In the genomic region with DNA sequence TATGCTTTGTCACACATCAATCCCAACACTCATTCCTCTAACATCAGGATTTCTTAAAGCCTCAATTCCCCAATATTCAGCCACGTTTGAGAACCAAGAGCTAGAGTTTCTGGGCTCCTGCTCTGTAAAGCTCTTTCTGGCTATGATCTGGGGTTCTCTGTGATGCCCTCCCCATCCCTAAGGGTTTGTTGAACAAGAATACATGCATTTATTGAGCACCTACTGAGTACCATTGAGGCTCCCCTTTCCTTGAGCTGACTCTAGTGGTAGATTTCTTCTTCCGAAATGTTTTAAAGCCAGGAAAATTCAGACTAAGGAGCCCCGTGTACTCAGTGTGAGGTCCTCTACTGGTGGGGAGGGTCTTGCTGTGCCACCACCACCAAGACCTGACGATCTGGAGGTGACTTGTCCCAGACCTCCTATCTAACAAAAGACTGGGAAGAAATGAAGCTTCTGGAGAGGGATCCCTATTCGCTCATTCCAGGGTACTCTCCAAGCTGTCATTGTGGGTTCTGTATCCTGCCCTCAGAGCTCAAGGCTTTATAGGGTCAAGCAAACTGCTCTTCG, we compare ENCODE assay signal across 16 cellular contexts. TPM values are rescaled to one million over a fixed set of nuclear protein-coding genes. Genes with fewer than 3 reads are reported as not detected.
DNase-seq lines count a peak whose midpoint lies in the region; ATAC-seq, FAIRE-seq and TF ChIP-seq lines count a peak whose summit lies in the region.
"Had no signal": no experiment of that assay in that cellular context is flagged by ENCODE, and none has a peak within 500 bp of the region (broad histone marks: within the 10 kb centered on the region; RNA-seq: fewer than 3 reads in every experiment).

No MANE protein-coding gene starts in this region.

- H3K27me3 Mint-ChIP-seq in natural killer cell treated with Interleukin-12 subunit alpha and Interleukin-12 subunit beta and Interleukin-15 and Interleukin-18, amount 100 ng/mL, for 72 hours: no peaks in the 10 kb centered on the region
- H3K27me3 Mint-ChIP-seq in natural killer cell (ENCODE audit: low read depth in 2 of 2): no peaks in the 10 kb centered on the region
- no peaks in the 10 kb centered on the region for H3K27me3 Mint-ChIP-seq in CD4-positive, alpha-beta T cell
- H3K27me3 Mint-ChIP-seq: activated CD4-positive, alpha-beta memory T cell treated with anti-CD3 and anti-CD28 coated beads, Interleukin-2, amount 10 ng/mL, durations not matched to agents 7 days and 5 days had no signal

- TF ChIP-seq POLR2A in K562 (conservative IDR thresholded peaks at IDR 0.05): no peak

- FAIRE-seq in K562 (lab: Jason Lieb, UNC): no peak

- H3K79me2 ChIP-seq in K562 (ENCODE audit: control insufficient read depth, insufficient read depth, low read length): no peaks in the 10 kb centered on the region
- H3K79me2 ChIP-seq in Karpas-422 (ENCODE audit: low read length): no peaks in the 10 kb centered on the region

- H3K9me3 ChIP-seq in K562 (replicated peaks; ENCODE audit: control insufficient read depth, insufficient read depth, low read depth, low read length): no peaks in the 10 kb centered on the region
- no peaks in the 10 kb centered on the region for H3K9me3 ChIP-seq in muscle layer of duodenum (ENCODE audit: control insufficient read depth in 1 of 2, low read length in 2 of 2)
- no peaks in the 10 kb centered on the region for H3K9me3 ChIP-seq in upper lobe of right lung
- H3K9me3 ChIP-seq in Karpas-422 (ENCODE audit: low read length): no peaks in the 10 kb centered on the region
- H3K9me3 ChIP-seq in CD4-positive, alpha-beta T cell (ENCODE audit: control insufficient read depth, low read length): no peaks in the 10 kb centered on the region
- H3K9me3 ChIP-seq: uterus had no signal

- no peak for TF ChIP-seq CTCF in natural killer cell (IDR thresholded peaks at IDR 0.05)
- TF ChIP-seq CTCF in K562 (IDR thresholded peaks at IDR 0.05 in 2 of 3, conservative IDR thresholded peaks at IDR 0.05 in 1 of 3; ENCODE audit: insufficient read depth in 2 of 3, low read depth in 1 of 3, low read length in 3 of 3): peak; percentile 46 to 69 (median 56)
- no peak for TF ChIP-seq CTCF in upper lobe of right lung (IDR thresholded peaks at IDR 0.05)
- TF ChIP-seq CTCF in CD4-positive, alpha-beta T cell (IDR thresholded peaks at IDR 0.05): no peak

- WGBS in K562 (ENCODE audit: insufficient coverage, low coverage, missing lambda C conversion rate): 44% methylated on average over 6 of the region's 6 CpGs

- no peaks in the 10 kb centered on the region for H3K9me2 ChIP-seq in Karpas-422 (replicated peaks; ENCODE audit: insufficient read depth, low read length)

- POLR2A ChIA-PET in K562 (lab: Yijun Ruan, JAX): interaction anchor here (0.7 to 1.5 kb wide), 5 partner anchors 11 to 69 kb away, joined by 3 to 4 read pairs (median 4); no protein-coding TSS in a partner anchor
- POLR2A ChIA-PET in CD4-positive, alpha-beta T cell (lab: Charles Lee): interaction anchor here (0.9 to 1.2 kb wide), 2 partner anchors 20 to 22 kb away, joined by 3 to 4 read pairs; no protein-coding TSS in a partner anchor

- CTCF ChIA-PET in K562 (lab: Yijun Ruan, JAX; ENCODE audit: low intra/inter-chr PET ratio): no interaction called here
- CTCF ChIA-PET in CD4-positive, alpha-beta T cell (lab: Charles Lee): interaction anchor here (1.3 kb wide), 1 partner anchor 29 kb away, joined by 4 read pairs; no protein-coding TSS in a partner anchor

- TF ChIP-seq EP300 in K562 (IDR thresholded peaks at IDR 0.05; ENCODE audit: low read length): no peak

- H3K9ac ChIP-seq in K562 (ENCODE audit: insufficient read depth in 1 of 2, low read depth in 2 of 2, low read length in 2 of 2): no peak overlapping the region
- no peak overlapping the region for H3K9ac ChIP-seq in Karpas-422 (ENCODE audit: low read length)

- no peaks in the 10 kb centered on the region for H3K9me3 Mint-ChIP-seq in natural killer cell treated with Interleukin-12 subunit alpha and Interleukin-12 subunit beta and Interleukin-15 and Interleukin-18, amount 100 ng/mL, for 72 hours
- no peaks in the 10 kb centered on the region for H3K9me3 Mint-ChIP-seq in natural killer cell
- no peaks in the 10 kb centered on the region for H3K9me3 Mint-ChIP-seq in CD4-positive, alpha-beta T cell
- H3K9me3 Mint-ChIP-seq: activated CD4-positive, alpha-beta memory T cell treated with anti-CD3 and anti-CD28 coated beads, Interleukin-2, amount 10 ng/mL, durations not matched to agents 7 days and 5 days; mesothelial cell of epicardium had no signal

- H3K36me3 ChIP-seq in K562 (ENCODE audit: control insufficient read depth, insufficient read depth, low read length) (no peaks in the 10 kb centered on the region), muscle layer of duodenum (ENCODE audit: control insufficient read depth in 1 of 2, insufficient read depth in 2 of 2, low read length in 2 of 2) (peaks cover 0 to 3% of the 10 kb centered on the region in 2 donors), upper lobe of right lung (no peaks in the 10 kb centered on the region), Karpas-422 (ENCODE audit: insufficient read depth, low read length) (no peaks in the 10 kb centered on the region)
- H3K36me3 ChIP-seq: uterus had no signal

- ATAC-seq in natural killer cell treated with Interleukin-12 subunit alpha and Interleukin-12 subunit beta and Interleukin-15 and Interleukin-18, amount 100 ng/mL, for 72 hours: no peak
- no peak for ATAC-seq in natural killer cell
- peak; percentile 62 for ATAC-seq in K562
- ATAC-seq in upper lobe of right lung: no peak
- ATAC-seq in CD4-positive, alpha-beta T cell (ENCODE audit: poor library complexity): no peak

- H2AFZ ChIP-seq in K562 (ENCODE audit: low read depth, low read length) (peak overlapping the region; percentile 93), Karpas-422 (ENCODE audit: low read length) (no peak overlapping the region)

- peaks cover 4% of the 10 kb centered on the region for H3K36me3 Mint-ChIP-seq in natural killer cell treated with Interleukin-12 subunit alpha and Interleukin-12 subunit beta and Interleukin-15 and Interleukin-18, amount 100 ng/mL, for 72 hours
- H3K36me3 Mint-ChIP-seq in natural killer cell: no peaks in the 10 kb centered on the region
- no peaks in the 10 kb centered on the region for H3K36me3 Mint-ChIP-seq in CD4-positive, alpha-beta T cell (ENCODE audit: low read depth)
- H3K36me3 Mint-ChIP-seq: mesothelial cell of epicardium had no signal

- no peaks in the 10 kb centered on the region for H3K9me1 ChIP-seq in K562 (ENCODE audit: control insufficient read depth, insufficient read depth, low read length)

- no peak overlapping the region for H3K27ac ChIP-seq in K562 (ENCODE audit: extremely low read depth, low read depth, low read length)
- peak overlapping the region; percentile 60 for H3K27ac ChIP-seq in muscle layer of duodenum (ENCODE audit: low read length)
- peak overlapping the region; percentile 55 for H3K27ac ChIP-seq in upper lobe of right lung
- no peak overlapping the region for H3K27ac ChIP-seq in Karpas-422 (ENCODE audit: low read length)
- H3K27ac ChIP-seq in CD4-positive, alpha-beta T cell (ENCODE audit: low read depth, low read length): no peak overlapping the region

- H4K20me1 ChIP-seq in K562 (replicated peaks; ENCODE audit: control insufficient read depth, insufficient read depth, low read length) (no peaks in the 10 kb centered on the region), Karpas-422 (ENCODE audit: insufficient read depth, low read depth, low read length) (no peaks in the 10 kb centered on the region)

- H3K4me3 Mint-ChIP-seq in natural killer cell treated with Interleukin-12 subunit alpha and Interleukin-12 subunit beta and Interleukin-15 and Interleukin-18, amount 100 ng/mL, for 72 hours: peak overlapping the region; percentile 85
- H3K4me3 Mint-ChIP-seq in natural killer cell: no peak overlapping the region
- H3K4me3 Mint-ChIP-seq in CD4-positive, alpha-beta T cell: no peak overlapping the region
- H3K4me3 Mint-ChIP-seq: activated CD4-positive, alpha-beta memory T cell treated with anti-CD3 and anti-CD28 coated beads, Interleukin-2, amount 10 ng/mL, durations not matched to agents 7 days and 5 days; mesothelial cell of epicardium had no signal

- peak overlapping the region; percentile 94 for H3K27ac Mint-ChIP-seq in natural killer cell treated with Interleukin-12 subunit alpha and Interleukin-12 subunit beta and Interleukin-15 and Interleukin-18, amount 100 ng/mL, for 72 hours
- no peak overlapping the region for H3K27ac Mint-ChIP-seq in natural killer cell
- H3K27ac Mint-ChIP-seq in CD4-positive, alpha-beta T cell: no peak overlapping the region
- H3K27ac Mint-ChIP-seq: mesothelial cell of epicardium had no signal

- peak in 1 of 2 experiments; percentile 49; a peak in 2 of 4 replicates for TF ChIP-seq RAD21 in K562 (CRISPR knock-in tag; conservative IDR thresholded peaks at IDR 0.05 in 1 of 2, IDR thresholded peaks at IDR 0.05 in 1 of 2)

- DNase-seq in natural killer cell treated with Interleukin-12 subunit alpha and Interleukin-12 subunit beta and Interleukin-15 and Interleukin-18, amount 100 ng/mL, for 72 hours (ENCODE audit: low spot score): no peak
- DNase-seq in natural killer cell (no peak), K562 (ENCODE audit: extremely low read depth in 1 of 4, low spot score in 3 of 4) (peak; percentile 47 to 57 (median 53)), upper lobe of right lung (no peak), LoVo (ENCODE audit: low spot score) (no peak), Karpas-422 (no peak)
- DNase-seq in CD4-positive, alpha-beta T cell: no peak
- DNase-seq: activated CD4-positive, alpha-beta memory T cell treated with anti-CD3 and anti-CD28 coated beads, Interleukin-2, amount 10 ng/mL, durations not matched to agents 7 days and 5 days; activated naive CD4-positive, alpha-beta T cell treated with anti-CD3 and anti-CD28 coated beads, Interleukin-2, amount 50 U/mL, for 16 hours; cerebellar nuclear complex; NCI-H187; NCI-H748 treated with DMSO at 0.1 percent for 48 hours; T-helper 2 cell; uterus had no signal

- H3K4me2 ChIP-seq in K562 (ENCODE audit: insufficient read depth, low read length) (no peak overlapping the region), Karpas-422 (ENCODE audit: low read depth, low read length, poor library complexity, severe bottlenecking) (no peak overlapping the region)

- H3K4me3 ChIP-seq in K562 (no peak overlapping the region), muscle layer of duodenum (ENCODE audit: low read depth in 1 of 2, low read length in 2 of 2) (peak overlapping the region in 1 of 2 donors; percentile 17), upper lobe of right lung (no peak overlapping the region), Karpas-422 (ENCODE audit: low read length) (no peak overlapping the region)
- H3K4me3 ChIP-seq: uterus had no signal

- intact Hi-C loops in natural killer cell (cut with micrococcal nuclease): no loop called here
- intact Hi-C loops in K562 (cut with micrococcal nuclease): no loop called here
- intact Hi-C loops in upper lobe of right lung (cut with DNase I): no loop called here
- intact Hi-C loops in CD4-positive, alpha-beta T cell (cut with DNase I, micrococcal nuclease): loop anchor here in 1 of 2 experiments (2.0 kb wide), 1 partner anchor 18 kb away; no protein-coding TSS in a partner anchor

- in situ Hi-C loops in K562 (cut with MboI): no loop called here

- no peaks in the 10 kb centered on the region for H3K27me3 ChIP-seq in K562 (ENCODE audit: control insufficient read depth in 2 of 2, insufficient read depth in 2 of 2, low read length in 2 of 2)
- no peaks in the 10 kb centered on the region for H3K27me3 ChIP-seq in muscle layer of duodenum (ENCODE audit: low read depth, low read length)
- H3K27me3 ChIP-seq in upper lobe of right lung: no peaks in the 10 kb centered on the region
- H3K27me3 ChIP-seq in Karpas-422 (ENCODE audit: low read length): no peaks in the 10 kb centered on the region
- no peaks in the 10 kb centered on the region for H3K27me3 ChIP-seq in CD4-positive, alpha-beta T cell (ENCODE audit: control insufficient read depth, insufficient read depth, low read length)
- H3K27me3 ChIP-seq: uterus had no signal

- BruUV-seq in K562 (replicated peaks; lab: Mats Ljungman, UMichigan): no TSS peak

- H3K4me1 ChIP-seq in K562 (replicated peaks in 1 of 2; ENCODE audit: control insufficient read depth in 2 of 2, insufficient read depth in 2 of 2, low read length in 2 of 2) (peaks cover 12 to 39% of the 10 kb centered on the region in 2 experiments), muscle layer of duodenum (ENCODE audit: control insufficient read depth in 1 of 2, insufficient read depth in 2 of 2, low read length in 2 of 2) (peaks cover 0 to 8% of the 10 kb centered on the region in 2 donors), upper lobe of right lung (peaks cover 33% of the 10 kb centered on the region), Karpas-422 (ENCODE audit: low read length) (peaks cover 9% of the 10 kb centered on the region)
- H3K4me1 ChIP-seq: uterus had no signal

- peaks cover 31 to 33% of the 10 kb centered on the region in 2 donors for H3K4me1 Mint-ChIP-seq in natural killer cell treated with Interleukin-12 subunit alpha and Interleukin-12 subunit beta and Interleukin-15 and Interleukin-18, amount 100 ng/mL, for 72 hours (ENCODE audit: low read depth in 2 of 2)
- peaks cover 20 to 25% of the 10 kb centered on the region in 2 donors for H3K4me1 Mint-ChIP-seq in natural killer cell
- peaks cover 26% of the 10 kb centered on the region for H3K4me1 Mint-ChIP-seq in CD4-positive, alpha-beta T cell (ENCODE audit: low read depth)

RNA-seq across cellular contexts. Expression of gene SRGN, which starts 23.1 kb away (rescaled TPM):
- total RNA-seq in natural killer cell treated with Interleukin-12 subunit alpha and Interleukin-12 subunit beta and Interleukin-15 and Interleukin-18, amount 100 ng/mL, for 72 hours: 100 to 1,000 TPM; 268 to 486 TPM
- total RNA-seq in natural killer cell (100 to 1,000 TPM; 636 to 954 (median 778) TPM), K562 (2014; rRNA removed) (147 and 180 TPM in 2 replicates), K562 (2014; rRNA removed; fragmentation: Illumina TruSeq; extraction: Trizol) (256 and 289 TPM in 2 replicates), K562 (2015; rRNA removed; fragmentation: Illumina TruSeq; extraction: Trizol) (149 and 165 TPM in 2 replicates), K562 (2021) (173 and 193 TPM in 2 replicates), upper lobe of right lung (225 TPM)
- 88.1 and 137 TPM in 2 replicates for total RNA-seq in K562 (2011; cell fraction: chromatin; rRNA removed; ENCODE audit: low replicate concordance)
- 154 and 205 TPM in 2 replicates for total RNA-seq in K562 (2011; cell fraction: nucleolus; rRNA removed)
- total RNA-seq in K562 (2011; cell fraction: nucleoplasm; rRNA removed): 184 and 200 TPM in 2 replicates
- polyA plus RNA-seq in K562 (2011; rRNA removed) (124 and 136 TPM in 2 replicates), K562 (2014; fragmentation: Illumina TruSeq; extraction: Trizol) (259 and 284 TPM in 2 replicates), K562 (2014; fragmentation: Nextera tagmentation; extraction: Ambion mirVana) (100 to 1,000 TPM; 275 to 304 TPM), K562 (2014; rRNA removed) (169 and 189 TPM in 2 replicates)
- polyA plus RNA-seq in K562 (2011; cell fraction: cytosol; rRNA removed): 61.8 and 105 TPM in 2 replicates
- 20.2 and 32.5 TPM in 2 replicates for polyA plus RNA-seq in K562 (2011; cell fraction: nucleus; rRNA removed)
- 208 and 216 TPM in 2 replicates for polyA plus RNA-seq in K562 (2012)
- polyA minus RNA-seq in K562 (2011; rRNA and poly(A)+ RNA removed): 80.5 and 89.5 TPM in 2 replicates
- polyA minus RNA-seq in K562 (2011; cell fraction: cytosol; rRNA and poly(A)+ RNA removed): 42.2 and 44.1 TPM in 2 replicates
- 5.8 and 12.2 TPM in 2 replicates for polyA minus RNA-seq in K562 (2011; cell fraction: nucleus; rRNA and poly(A)+ RNA removed)
- 18.3 and 56.4 TPM in 2 replicates for total RNA-seq in Karpas-422 (2014; rRNA removed; shearing (Covaris generic); ENCODE audit: low replicate concordance)
- 100 to 1,000 TPM; 342 to 353 TPM for total RNA-seq in CD4-positive, alpha-beta T cell
- total RNA-seq: mesothelial cell of epicardium had no signal

RNA-seq across cellular contexts. Expression of gene VPS26A, which starts 59.1 kb away (rescaled TPM):
- 10 to 100 TPM; 38.8 to 54.8 TPM for total RNA-seq in natural killer cell treated with Interleukin-12 subunit alpha and Interleukin-12 subunit beta and Interleukin-15 and Interleukin-18, amount 100 ng/mL, for 72 hours
- 10 to 100 TPM; 62.6 to 86.4 (median 86.2) TPM for total RNA-seq in natural killer cell
- total RNA-seq in K562 (2011; cell fraction: chromatin; rRNA removed; ENCODE audit: low replicate concordance): 5.9 and 44.1 TPM in 2 replicates
- 3.3 and 5.4 TPM in 2 replicates for total RNA-seq in K562 (2011; cell fraction: nucleolus; rRNA removed)
- 12.9 and 27.5 TPM in 2 replicates for total RNA-seq in K562 (2011; cell fraction: nucleoplasm; rRNA removed)
- 41.7 and 47.1 TPM in 2 replicates for total RNA-seq in K562 (2014; rRNA removed)
- 61.6 and 78.9 TPM in 2 replicates for total RNA-seq in K562 (2014; rRNA removed; fragmentation: Illumina TruSeq; extraction: Trizol)
- total RNA-seq in K562 (2015; rRNA removed; fragmentation: Illumina TruSeq; extraction: Trizol): 52.7 and 58.7 TPM in 2 replicates
- 80.9 and 83.1 TPM in 2 replicates for total RNA-seq in K562 (2021)
- 36.9 and 64.0 TPM in 2 replicates for polyA plus RNA-seq in K562 (2011; rRNA removed)
- polyA plus RNA-seq in K562 (2011; cell fraction: cytosol; rRNA removed): 4.7 and 13.5 TPM in 2 replicates
- 4.1 and 7.3 TPM in 2 replicates for polyA plus RNA-seq in K562 (2011; cell fraction: nucleus; rRNA removed)
- polyA plus RNA-seq in K562 (2012): 70.0 and 81.1 TPM in 2 replicates
- 81.9 and 85.9 TPM in 2 replicates for polyA plus RNA-seq in K562 (2014; fragmentation: Illumina TruSeq; extraction: Trizol)
- 100 to 1,000 TPM; 117 to 137 TPM for polyA plus RNA-seq in K562 (2014; fragmentation: Nextera tagmentation; extraction: Ambion mirVana)
- polyA plus RNA-seq in K562 (2014; rRNA removed): 63.2 and 69.3 TPM in 2 replicates
- polyA minus RNA-seq in K562 (2011; rRNA and poly(A)+ RNA removed): 40.8 and 41.4 TPM in 2 replicates
- 18.8 and 21.5 TPM in 2 replicates for polyA minus RNA-seq in K562 (2011; cell fraction: cytosol; rRNA and poly(A)+ RNA removed)
- 2.8 and 6.4 TPM in 2 replicates for polyA minus RNA-seq in K562 (2011; cell fraction: nucleus; rRNA and poly(A)+ RNA removed)
- 51.5 TPM for total RNA-seq in upper lobe of right lung
- 9.4 and 28.3 TPM in 2 replicates for total RNA-seq in Karpas-422 (2014; rRNA removed; shearing (Covaris generic); ENCODE audit: low replicate concordance)
- total RNA-seq in CD4-positive, alpha-beta T cell: 10 to 100 TPM; 32.8 to 33.0 TPM

Comparison
In these comparisons a context has a peak if more than half of its experiments do, and no peak if none do; other contexts are left out.
1. H3K27ac Mint-ChIP-seq: peak in natural killer cell treated with Interleukin-12 subunit alpha and Interleukin-12 subunit beta and Interleukin-15 and Interleukin-18, amount 100 ng/mL, for 72 hours (2 of 2); none in natural killer cell (0 of 2) and CD4-positive, alpha-beta T cell (single experiment).
2. DNase-seq: peak in K562 (4 of 4); none in natural killer cell treated with Interleukin-12 subunit alpha and Interleukin-12 subunit beta and Interleukin-15 and Interleukin-18, amount 100 ng/mL, for 72 hours (single experiment), natural killer cell (single experiment), upper lobe of right lung (single experiment), LoVo (single experiment), Karpas-422 (single experiment) and CD4-positive, alpha-beta T cell (0 of 10).
3. CTCF ChIP-seq: peak in K562 (3 of 3); none in natural killer cell (single experiment), upper lobe of right lung (single experiment) and CD4-positive, alpha-beta T cell (single experiment).
4. H3K27ac ChIP-seq: peak in muscle layer of duodenum (single experiment) and upper lobe of right lung (single experiment); none in K562 (single experiment), Karpas-422 (single experiment) and CD4-positive, alpha-beta T cell (single experiment).